14 cellular contexts compared by ENCODE assay signal in genomic region chr15:47471020-47471419, GRCh38.
"Had no signal": no experiment of that assay in that cellular context is flagged by ENCODE, and none has a peak within 500 bp of the region (broad histone marks: within the 10 kb centered on the region; RNA-seq: fewer than 3 reads in every experiment).

No MANE protein-coding gene starts in this region.

- H3K4me1 ChIP-seq: prostate gland had no signal

- H3K27me3 ChIP-seq: body of pancreas, right atrium auricular region had no signal

- DNase-seq: activated CD4-positive, alpha-beta memory T cell treated with anti-CD3 and anti-CD28 coated beads, Interleukin-2, amount 10 ng/mL, durations not matched to agents 7 days and 5 days; activated CD4-positive, CD25-positive, alpha-beta regulatory T cell; activated naive CD4-positive, alpha-beta T cell treated with Interleukin-2 at 50 U/mL for 16 hours; activated T-cell treated with anti-CD3 and anti-CD28 coated beads, Interleukin-2, amount 50 U/mL, for 1 hour; central memory CD4-positive, alpha-beta T cell; left ventricle myocardium inferior; T-cell had no signal

- H3K36me3 ChIP-seq: left ventricle myocardium inferior, prostate gland, right atrium auricular region had no signal

- H3K27ac ChIP-seq: body of pancreas, coronary artery, left ventricle myocardium inferior, prostate gland, right atrium auricular region, skin epidermis had no signal

- H3K9me3 ChIP-seq: body of pancreas, left ventricle myocardium inferior, prostate gland, right atrium auricular region had no signal

- H3K4me3 ChIP-seq: body of pancreas, coronary artery, left ventricle myocardium inferior, prostate gland, right atrium auricular region, skin epidermis had no signal

- FAIRE-seq: endometrium, frontal cortex had no signal
